In the genomic region with DNA sequence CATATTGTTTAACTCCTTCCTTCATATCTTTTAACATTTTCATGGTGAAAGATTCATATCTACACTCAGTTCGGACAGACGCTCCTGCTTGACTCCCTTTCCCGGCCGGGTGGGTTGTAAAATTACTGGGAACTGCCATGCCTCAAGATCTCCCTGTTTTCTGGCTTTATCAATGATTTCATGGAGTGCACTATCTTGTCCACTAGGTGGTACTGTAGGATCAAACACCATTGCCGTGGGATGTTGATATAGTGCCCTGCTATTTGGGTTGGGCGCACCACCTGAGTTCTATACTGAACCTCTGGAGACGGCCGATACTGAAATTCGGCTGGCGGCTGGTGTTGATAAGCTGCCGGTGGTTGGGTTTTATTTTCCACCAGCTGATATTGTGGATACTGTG, we compare ENCODE assay signal across 10 cellular contexts. TPM values are rescaled to one million over a fixed set of nuclear protein-coding genes. Genes with fewer than 3 reads are reported as not detected.
A peak's percentile ranks its signal among the peaks of the same experiment; 100 is the strongest.
DNase-seq lines count a peak whose midpoint lies in the region; ATAC-seq, FAIRE-seq and TF ChIP-seq lines count a peak whose summit lies in the region.
"Had no signal": no experiment of that assay in that cellular context is flagged by ENCODE, and none has a peak within 500 bp of the region (broad histone marks: within the 10 kb centered on the region; RNA-seq: fewer than 3 reads in every experiment).

No MANE protein-coding gene starts in this region.

- no peaks in the 10 kb centered on the region for H3K27me3 ChIP-seq in fibroblast of lung (ENCODE audit: control insufficient read depth, insufficient read depth, low read length)
- H3K27me3 ChIP-seq: BLaER1 treated with 17β-estradiol and CSF1 and Interleukin-3, amounts not matched to agents 10 nM and 100 nM had no signal

- no peaks in the 10 kb centered on the region for H3K9me3 Mint-ChIP-seq in activated CD8-positive, alpha-beta memory T cell treated with anti-CD3 and anti-CD28 coated beads, Interleukin-2, amount 10 ng/mL, durations not matched to agents 7 days and 5 days (ENCODE audit: low read depth)
- H3K9me3 Mint-ChIP-seq in chondrocyte (ENCODE audit: low read depth), result no peaks in the 10 kb centered on the region
- H3K9me3 Mint-ChIP-seq: brain had no signal

- H3K27ac Mint-ChIP-seq in activated CD8-positive, alpha-beta memory T cell treated with anti-CD3 and anti-CD28 coated beads, Interleukin-2, amount 10 ng/mL, durations not matched to agents 7 days and 5 days, result no peak overlapping the region
- H3K27ac Mint-ChIP-seq in chondrocyte (ENCODE audit: unreplicated experiment), result no peak overlapping the region
- H3K27ac Mint-ChIP-seq: brain had no signal

- H3K4me3 ChIP-seq in fibroblast of lung (replicated peaks in 1 of 4; ENCODE audit: control extremely low read depth in 1 of 4, insufficient read depth in 1 of 4, low read depth in 3 of 4, low read length in 4 of 4), result no peak overlapping the region
- H3K4me3 ChIP-seq: BLaER1 treated with 17β-estradiol and CSF1 and Interleukin-3, amounts not matched to agents 10 nM and 100 nM had no signal

- peaks cover 3% of the 10 kb centered on the region for H3K27me3 Mint-ChIP-seq in activated CD8-positive, alpha-beta memory T cell treated with anti-CD3 and anti-CD28 coated beads, Interleukin-2, amount 10 ng/mL, durations not matched to agents 7 days and 5 days
- no peaks in the 10 kb centered on the region for H3K27me3 Mint-ChIP-seq in chondrocyte (ENCODE audit: low read depth)
- H3K27me3 Mint-ChIP-seq: brain had no signal

- H3K27ac ChIP-seq in fibroblast of lung (ENCODE audit: insufficient read depth, low read length), result no peak overlapping the region
- H3K27ac ChIP-seq: BLaER1 treated with 17β-estradiol and CSF1 and Interleukin-3, amounts not matched to agents 10 nM and 100 nM had no signal

- no peak overlapping the region for H2AFZ ChIP-seq in fibroblast of lung (ENCODE audit: low read length)

- no peak overlapping the region for H3K9ac ChIP-seq in fibroblast of lung (ENCODE audit: insufficient read depth, low read length)
- H3K9ac ChIP-seq: BLaER1 treated with 17β-estradiol and CSF1 and Interleukin-3, amounts not matched to agents 10 nM and 100 nM had no signal

- ATAC-seq in activated CD8-positive, alpha-beta memory T cell treated with anti-CD3 and anti-CD28 coated beads, Interleukin-2, amount 10 ng/mL, durations not matched to agents 7 days and 5 days, result peak; percentile 51
- no peak for ATAC-seq in stimulated activated naive CD8-positive, alpha-beta T cell treated with anti-CD3 and anti-CD28 coated beads, Interleukin-15, Interleukin-2, amounts not matched to agents 100 U/mL and 50 U/mL, for 24 hours
- no peak for ATAC-seq in HG03571 (IDR thresholded peaks at IDR 0.05; ENCODE audit: unreplicated experiment)

- CTCF ChIA-PET in activated CD8-positive, alpha-beta memory T cell treated with anti-CD3 and anti-CD28 coated beads, Interleukin-2, amount 10 ng/mL, durations not matched to agents 7 days and 5 days (lab: Charles Lee), result interaction anchor here (0.9 to 1.0 kb wide), 3 partner anchors 10 to 122 kb away, joined by 3 to 4 read pairs (median 4); no protein-coding TSS in a partner anchor

- no peaks in the 10 kb centered on the region for H3K36me3 Mint-ChIP-seq in activated CD8-positive, alpha-beta memory T cell treated with anti-CD3 and anti-CD28 coated beads, Interleukin-2, amount 10 ng/mL, durations not matched to agents 7 days and 5 days
- no peaks in the 10 kb centered on the region for H3K36me3 Mint-ChIP-seq in chondrocyte (ENCODE audit: low read depth)
- H3K36me3 Mint-ChIP-seq: brain had no signal

- H3K4me1 Mint-ChIP-seq in activated CD8-positive, alpha-beta memory T cell treated with anti-CD3 and anti-CD28 coated beads, Interleukin-2, amount 10 ng/mL, durations not matched to agents 7 days and 5 days, result peaks cover 6% of the 10 kb centered on the region
- H3K4me1 Mint-ChIP-seq in chondrocyte (ENCODE audit: low read depth), result no peaks in the 10 kb centered on the region
- H3K4me1 Mint-ChIP-seq: brain had no signal

- peak; percentile 57 for DNase-seq in activated CD8-positive, alpha-beta memory T cell treated with anti-CD3 and anti-CD28 coated beads, Interleukin-2, amount 10 ng/mL, durations not matched to agents 7 days and 5 days
- DNase-seq in activated CD8-positive, alpha-beta memory T cell treated with anti-CD3 and anti-CD28 coated beads for 24 hours, result no peak
- DNase-seq in RCC 7860 (ENCODE audit: low spot score), result peak; percentile 38
- DNase-seq in fibroblast of lung (ENCODE audit: low read depth in 2 of 2), result peak in 1 of 2 donors; percentile 33
- DNase-seq in stimulated activated naive CD8-positive, alpha-beta T cell treated with anti-CD3 and anti-CD28 coated beads, Interleukin-15, Interleukin-2, amounts not matched to agents 100 U/mL and 50 U/mL, for 24 hours, result peak; percentile 5
- no peak for DNase-seq in chondrocyte (ENCODE audit: low spot score)
- no peak for DNase-seq in NCI-H82 (lab: John Stamatoyannopoulos, UW)

- H3K36me3 ChIP-seq in fibroblast of lung (ENCODE audit: control insufficient read depth, insufficient read depth, low read length), result no peaks in the 10 kb centered on the region
- H3K36me3 ChIP-seq: BLaER1 treated with 17β-estradiol and CSF1 and Interleukin-3, amounts not matched to agents 10 nM and 100 nM had no signal

- peak; percentile 31 for FAIRE-seq in RCC 7860 (lab: Jason Lieb, UNC)

- no peaks in the 10 kb centered on the region for H4K20me1 ChIP-seq in fibroblast of lung (ENCODE audit: control insufficient read depth, extremely low read depth, insufficient read depth, low read length)
- H4K20me1 ChIP-seq: BLaER1 treated with 17β-estradiol and CSF1 and Interleukin-3, amounts not matched to agents 10 nM and 100 nM had no signal

- no peak overlapping the region for H3K4me2 ChIP-seq in fibroblast of lung (ENCODE audit: extremely low read depth, insufficient read depth, low read length)
- H3K4me2 ChIP-seq: BLaER1 treated with 17β-estradiol and CSF1 and Interleukin-3, amounts not matched to agents 10 nM and 100 nM had no signal

- no peaks in the 10 kb centered on the region for H3K4me1 ChIP-seq in fibroblast of lung (ENCODE audit: control insufficient read depth, extremely low read depth, insufficient read depth, low read length)
- H3K4me1 ChIP-seq: BLaER1 treated with 17β-estradiol and CSF1 and Interleukin-3, amounts not matched to agents 10 nM and 100 nM had no signal

- H3K4me3 Mint-ChIP-seq in activated CD8-positive, alpha-beta memory T cell treated with anti-CD3 and anti-CD28 coated beads, Interleukin-2, amount 10 ng/mL, durations not matched to agents 7 days and 5 days, result no peak overlapping the region
- H3K4me3 Mint-ChIP-seq in chondrocyte (ENCODE audit: unreplicated experiment), result no peak overlapping the region
- H3K4me3 Mint-ChIP-seq: brain had no signal

- no peaks in the 10 kb centered on the region for H3K9me3 ChIP-seq in fibroblast of lung (ENCODE audit: control insufficient read depth, insufficient read depth, low read depth, low read length)
- H3K9me3 ChIP-seq: BLaER1 treated with 17β-estradiol and CSF1 and Interleukin-3, amounts not matched to agents 10 nM and 100 nM had no signal

- TF ChIP-seq CTCF in fibroblast of lung (conservative IDR thresholded peaks at IDR 0.05 in 1 of 2, IDR thresholded peaks at IDR 0.05 in 1 of 2; ENCODE audit: low read depth in 1 of 2, low read length in 2 of 2) (peak; percentile 31 to 50), chondrocyte (IDR thresholded peaks at IDR 0.05) (no peak)

- H3K79me2 ChIP-seq in fibroblast of lung (ENCODE audit: control insufficient read depth, insufficient read depth, low read length), result no peaks in the 10 kb centered on the region

RNA-seq across cellular contexts. Expression of gene AMELY, which starts 53.2 kb away (rescaled TPM):
- not detected for total RNA-seq in activated CD8-positive, alpha-beta memory T cell treated with anti-CD3 and anti-CD28 coated beads, Interleukin-2, amount 10 ng/mL, durations not matched to agents 7 days and 5 days
- total RNA-seq in fibroblast of lung, result not detected in 2 replicates
- not detected in 2 replicates for polyA plus RNA-seq in fibroblast of lung
- not detected in 2 replicates for polyA plus RNA-seq in fibroblast of lung (2012)
- polyA minus RNA-seq in fibroblast of lung (ENCODE audit: low replicate concordance), result not detected in 2 replicates
- not detected in 3 replicates for total RNA-seq in chondrocyte

RNA-seq across cellular contexts. Expression of gene TBL1Y, which starts 54.2 kb away (rescaled TPM):
- total RNA-seq in activated CD8-positive, alpha-beta memory T cell treated with anti-CD3 and anti-CD28 coated beads, Interleukin-2, amount 10 ng/mL, durations not matched to agents 7 days and 5 days, result not detected
- not detected in 2 replicates for total RNA-seq in fibroblast of lung
- polyA plus RNA-seq in fibroblast of lung, result not detected in 2 replicates
- polyA plus RNA-seq in fibroblast of lung (2012), result not detected in 2 replicates
- not detected in 2 replicates for polyA minus RNA-seq in fibroblast of lung (ENCODE audit: low replicate concordance)
- not detected in 3 replicates for total RNA-seq in chondrocyte

Comparison
In these comparisons a context has a peak if more than half of its experiments do, and no peak if none do; other contexts are left out.
1. DNase-seq: peak in activated CD8-positive, alpha-beta memory T cell treated with anti-CD3 and anti-CD28 coated beads, Interleukin-2, amount 10 ng/mL, durations not matched to agents 7 days and 5 days (single experiment), RCC 7860 (single experiment) and stimulated activated naive CD8-positive, alpha-beta T cell treated with anti-CD3 and anti-CD28 coated beads, Interleukin-15, Interleukin-2, amounts not matched to agents 100 U/mL and 50 U/mL, for 24 hours (single experiment); none in activated CD8-positive, alpha-beta memory T cell treated with anti-CD3 and anti-CD28 coated beads for 24 hours (single experiment), chondrocyte (single experiment) and NCI-H82 (single experiment).